Comparison of ENCODE assay signal across 1 cellular context in the genomic region with DNA sequence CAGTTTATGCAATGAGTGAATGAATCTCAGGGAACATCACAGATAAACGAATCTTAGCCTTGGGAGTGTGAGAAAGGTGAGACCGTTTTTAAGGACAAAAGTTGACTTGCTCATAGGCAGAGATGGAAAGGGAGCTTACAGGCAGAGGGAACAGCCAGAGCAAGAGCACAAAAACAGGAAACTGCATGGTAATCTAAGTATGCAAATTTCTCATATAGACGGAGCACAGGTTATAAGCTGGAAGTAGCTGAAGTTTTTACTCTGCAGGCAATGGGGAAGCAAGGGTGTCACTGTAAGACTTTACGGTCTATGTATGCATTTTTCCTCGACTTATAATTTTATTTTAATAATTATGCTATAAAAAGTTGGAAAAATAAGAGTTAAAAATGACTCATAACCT.
TF ChIP-seq lines count a peak whose summit lies in the region.

No MANE protein-coding gene starts in this region.

TF ChIP-seq in GM23338, 12 proteins besides CTCF, POLR2A, EP300 and RAD21 (continued from another document):
- TF ChIP-seq, protein P1, sequence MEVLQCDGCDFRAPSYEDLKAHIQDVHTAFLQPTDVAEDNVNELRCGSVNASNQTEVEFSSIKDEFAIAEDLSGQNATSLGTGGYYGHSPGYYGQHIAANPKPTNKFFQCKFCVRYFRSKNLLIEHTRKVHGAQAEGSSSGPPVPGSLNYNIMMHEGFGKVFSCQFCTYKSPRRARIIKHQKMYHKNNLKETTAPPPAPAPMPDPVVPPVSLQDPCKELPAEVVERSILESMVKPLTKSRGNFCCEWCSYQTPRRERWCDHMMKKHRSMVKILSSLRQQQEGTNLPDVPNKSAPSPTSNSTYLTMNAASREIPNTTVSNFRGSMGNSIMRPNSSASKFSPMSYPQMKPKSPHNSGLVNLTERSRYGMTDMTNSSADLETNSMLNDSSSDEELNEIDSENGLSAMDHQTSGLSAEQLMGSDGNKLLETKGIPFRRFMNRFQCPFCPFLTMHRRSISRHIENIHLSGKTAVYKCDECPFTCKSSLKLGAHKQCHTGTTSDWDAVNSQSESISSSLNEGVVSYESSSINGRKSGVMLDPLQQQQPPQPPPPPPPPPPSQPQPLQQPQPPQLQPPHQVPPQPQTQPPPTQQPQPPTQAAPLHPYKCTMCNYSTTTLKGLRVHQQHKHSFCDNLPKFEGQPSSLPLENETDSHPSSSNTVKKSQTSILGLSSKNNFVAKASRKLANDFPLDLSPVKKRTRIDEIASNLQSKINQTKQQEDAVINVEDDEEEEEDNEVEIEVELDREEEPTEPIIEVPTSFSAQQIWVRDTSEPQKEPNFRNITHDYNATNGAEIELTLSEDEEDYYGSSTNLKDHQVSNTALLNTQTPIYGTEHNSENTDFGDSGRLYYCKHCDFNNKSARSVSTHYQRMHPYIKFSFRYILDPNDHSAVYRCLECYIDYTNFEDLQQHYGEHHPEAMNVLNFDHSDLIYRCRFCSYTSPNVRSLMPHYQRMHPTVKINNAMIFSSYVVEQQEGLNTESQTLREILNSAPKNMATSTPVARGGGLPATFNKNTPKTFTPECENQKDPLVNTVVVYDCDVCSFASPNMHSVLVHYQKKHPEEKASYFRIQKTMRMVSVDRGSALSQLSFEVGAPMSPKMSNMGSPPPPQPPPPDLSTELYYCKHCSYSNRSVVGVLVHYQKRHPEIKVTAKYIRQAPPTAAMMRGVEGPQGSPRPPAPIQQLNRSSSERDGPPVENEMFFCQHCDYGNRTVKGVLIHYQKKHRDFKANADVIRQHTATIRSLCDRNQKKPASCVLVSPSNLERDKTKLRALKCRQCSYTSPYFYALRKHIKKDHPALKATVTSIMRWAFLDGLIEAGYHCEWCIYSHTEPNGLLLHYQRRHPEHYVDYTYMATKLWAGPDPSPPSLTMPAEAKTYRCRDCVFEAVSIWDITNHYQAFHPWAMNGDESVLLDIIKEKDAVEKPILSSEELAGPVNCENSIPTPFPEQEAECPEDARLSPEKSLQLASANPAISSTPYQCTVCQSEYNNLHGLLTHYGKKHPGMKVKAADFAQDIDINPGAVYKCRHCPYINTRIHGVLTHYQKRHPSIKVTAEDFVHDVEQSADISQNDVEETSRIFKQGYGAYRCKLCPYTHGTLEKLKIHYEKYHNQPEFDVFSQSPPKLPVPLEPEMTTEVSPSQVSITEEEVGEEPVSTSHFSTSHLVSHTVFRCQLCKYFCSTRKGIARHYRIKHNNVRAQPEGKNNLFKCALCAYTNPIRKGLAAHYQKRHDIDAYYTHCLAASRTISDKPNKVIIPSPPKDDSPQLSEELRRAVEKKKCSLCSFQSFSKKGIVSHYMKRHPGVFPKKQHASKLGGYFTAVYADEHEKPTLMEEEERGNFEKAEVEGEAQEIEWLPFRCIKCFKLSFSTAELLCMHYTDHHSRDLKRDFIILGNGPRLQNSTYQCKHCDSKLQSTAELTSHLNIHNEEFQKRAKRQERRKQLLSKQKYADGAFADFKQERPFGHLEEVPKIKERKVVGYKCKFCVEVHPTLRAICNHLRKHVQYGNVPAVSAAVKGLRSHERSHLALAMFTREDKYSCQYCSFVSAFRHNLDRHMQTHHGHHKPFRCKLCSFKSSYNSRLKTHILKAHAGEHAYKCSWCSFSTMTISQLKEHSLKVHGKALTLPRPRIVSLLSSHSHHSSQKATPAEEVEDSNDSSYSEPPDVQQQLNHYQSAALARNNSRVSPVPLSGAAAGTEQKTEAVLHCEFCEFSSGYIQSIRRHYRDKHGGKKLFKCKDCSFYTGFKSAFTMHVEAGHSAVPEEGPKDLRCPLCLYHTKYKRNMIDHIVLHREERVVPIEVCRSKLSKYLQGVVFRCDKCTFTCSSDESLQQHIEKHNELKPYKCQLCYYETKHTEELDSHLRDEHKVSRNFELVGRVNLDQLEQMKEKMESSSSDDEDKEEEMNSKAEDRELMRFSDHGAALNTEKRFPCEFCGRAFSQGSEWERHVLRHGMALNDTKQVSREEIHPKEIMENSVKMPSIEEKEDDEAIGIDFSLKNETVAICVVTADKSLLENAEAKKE (CRISPR knock-in tag; IDR thresholded peaks at IDR 0.05) = no peak
- no peak for TF ChIP-seq CREB1 (CRISPR knock-in tag; IDR thresholded peaks at IDR 0.05; ENCODE audit: low read depth)
